In genomic region chr7:27812706-27813105, GRCh38 we compare ENCODE assay signal across 25 cellular contexts.
"Had no signal": no experiment of that assay in that cellular context is flagged by ENCODE, and none has a peak within 500 bp of the region (broad histone marks: within the 10 kb centered on the region; RNA-seq: fewer than 3 reads in every experiment).

No MANE protein-coding gene starts in this region.

- H3K27ac ChIP-seq: colonic mucosa, epithelial cell of prostate, esophagus squamous epithelium, gastrocnemius medialis, left lung, lower lobe of right lung had no signal

- ATAC-seq: effector memory CD8-positive, alpha-beta T cell; esophagus mucosa; gastrocnemius medialis; heart right ventricle; left cardiac atrium; left lung; left ventricle myocardium superior; lower lobe of right lung; mucosa of descending colon had no signal

- FAIRE-seq: endometrium, keratinocyte had no signal

- H3K4me3 ChIP-seq: colonic mucosa, esophagus squamous epithelium, gastrocnemius medialis, heart right ventricle, left lung, lower lobe of right lung, mucosa of descending colon had no signal

- H3K4me1 ChIP-seq: colonic mucosa, left lung, lower lobe of right lung had no signal

- H3K9me3 ChIP-seq: colonic mucosa, esophagus squamous epithelium, gastrocnemius medialis, heart right ventricle, left lung, lower lobe of right lung, mucosa of descending colon had no signal

- H3K27me3 ChIP-seq: colonic mucosa, esophagus squamous epithelium, gastrocnemius medialis, heart right ventricle, left lung had no signal

- DNase-seq: colonic mucosa; cortex of kidney; effector CD8-positive, alpha-beta T cell; effector memory CD8-positive, alpha-beta T cell; endodermal cell; erythroblast; esophagus squamous epithelium; foreskin fibroblast; foreskin melanocyte; gastrocnemius medialis; glutamatergic neuron; head of caudate nucleus; heart right ventricle; hippocampal formation; left cardiac atrium; left lung; left ventricle myocardium superior; lower lobe of right lung; mesenchymal stem cell; mucosa of descending colon; naive B cell had no signal

- H3K36me3 ChIP-seq: colonic mucosa had no signal
